8 cellular contexts compared by ENCODE assay signal in the genomic region with DNA sequence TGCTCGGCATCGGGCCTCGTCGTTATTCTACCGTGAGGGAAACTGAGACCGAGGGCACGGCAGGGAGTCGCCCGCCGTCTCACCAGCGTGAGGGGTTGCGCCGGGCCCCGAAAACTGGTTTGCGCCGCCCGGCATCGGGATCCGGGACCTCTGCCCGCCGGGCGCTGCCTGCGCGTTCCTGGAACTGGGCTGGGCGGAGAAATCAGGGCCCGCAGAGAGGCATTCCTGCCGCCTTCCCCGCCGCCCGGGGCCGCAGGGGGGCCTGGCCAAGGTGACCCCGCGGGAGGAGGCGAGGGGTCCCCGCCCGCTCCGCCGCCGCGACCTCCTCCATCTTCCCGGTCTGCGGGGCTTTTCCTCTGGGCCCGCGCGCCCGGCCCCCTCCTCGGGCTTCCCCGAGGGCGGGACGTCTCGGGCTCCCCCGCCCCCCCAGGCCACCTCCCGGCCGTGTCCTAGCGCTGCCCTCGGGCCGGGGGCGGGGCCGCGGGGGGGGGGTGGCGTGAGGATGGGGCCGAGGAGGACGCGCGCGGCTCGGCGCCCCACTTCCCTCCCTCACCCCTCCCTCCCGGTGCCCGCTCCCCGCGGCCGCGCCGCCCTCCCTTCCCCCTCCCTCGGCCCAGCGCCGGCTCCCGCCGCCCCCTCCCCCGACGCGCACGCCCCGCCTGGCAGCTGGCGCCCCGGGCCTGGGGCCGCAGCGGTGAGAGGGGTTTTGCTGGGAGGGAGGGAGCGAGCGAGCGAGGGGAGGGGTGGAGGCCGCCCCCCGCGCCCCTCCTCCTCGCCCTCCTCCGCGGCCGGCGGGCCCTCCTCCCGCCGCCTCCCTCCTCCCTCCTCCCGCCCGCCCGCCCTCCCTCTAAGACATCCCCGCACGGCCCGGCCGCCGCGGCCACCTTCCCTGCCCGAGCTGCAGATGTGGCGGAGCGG. TPM values are rescaled to one million over a fixed set of nuclear protein-coding genes. Genes with fewer than 3 reads are reported as not detected.
DNase-seq lines count a peak whose midpoint lies in the region; ATAC-seq and TF ChIP-seq lines count a peak whose summit lies in the region.

TSS of gene GLIS2 (plus strand) at position 883 of the 918 bp plus-strand sequence. CDS start 16,214 bp downstream, outside the sequence.

- TF ChIP-seq CTCF in Caco-2 (IDR thresholded peaks at IDR 0.05; ENCODE audit: insufficient read depth in 1 of 2, low read depth in 1 of 2, low read length in 1 of 2, severe bottlenecking in 1 of 2, unreplicated experiment in 1 of 2), result no peak

- H3K36me3 ChIP-seq in Caco-2 (ENCODE audit: control insufficient read depth, insufficient read depth, low read length), result no peaks in the 10 kb centered on the region
- no peaks in the 10 kb centered on the region for H3K36me3 ChIP-seq in HUES48 (ENCODE audit: control insufficient read depth, insufficient read depth, low read length)

- CTCF ChIA-PET in Caco-2 (lab: Charles Lee), result interaction anchor here (0.5 to 1.5 kb wide), 5 partner anchors 15 to 61 kb away, joined by 3 to 10 read pairs (median 3); no protein-coding TSS in a partner anchor

- POLR2A ChIA-PET in Caco-2 (lab: Charles Lee), result interaction anchor here (0.6 to 0.8 kb wide), 2 partner anchors 43 to 44 kb away, joined by 3 to 10 read pairs; no protein-coding TSS in a partner anchor

- H3K9me3 ChIP-seq in Caco-2 (no peaks in the 10 kb centered on the region), HUES48 (ENCODE audit: control insufficient read depth, insufficient read depth, low read length) (no peaks in the 10 kb centered on the region)

- H3K4me3 ChIP-seq in Caco-2 (ENCODE audit: low read depth, low read length), result peak within 1 kb of the TSS; percentile 83
- peak within 1 kb of the TSS; percentile 79 for H3K4me3 ChIP-seq in HUES48 (ENCODE audit: low read depth, low read length)

- in situ Hi-C loops in SK-MEL-5 (cut with HindIII; ENCODE audit: low pct_unique_long_range_greater_than_20kb, low sequenced_read_pairs), result no loop called here

- H3K27me3 ChIP-seq in Caco-2 (replicated peaks; ENCODE audit: control insufficient read depth, insufficient read depth, low read length) (no peaks in the 10 kb centered on the region), HUES48 (ENCODE audit: control insufficient read depth, insufficient read depth, low read length) (peaks cover 16% of the 10 kb centered on the region), layer of hippocampus (ENCODE audit: control insufficient read depth, insufficient read depth, low read length) (no peaks in the 10 kb centered on the region)

- H3K9ac ChIP-seq in HUES48 (ENCODE audit: low read depth, low read length), result peak within 1 kb of the TSS; percentile 34; the same call in 1 of the 2 replicates

- H3K36me3 Mint-ChIP-seq in Caco-2 (ENCODE audit: insufficient read depth, unreplicated experiment), result peaks cover 17% of the 10 kb centered on the region

- no peaks in the 10 kb centered on the region for H3K9me3 Mint-ChIP-seq in Caco-2 (ENCODE audit: unreplicated experiment)
- no peaks in the 10 kb centered on the region for H3K9me3 Mint-ChIP-seq in stimulated activated naive CD8-positive, alpha-beta T cell treated with anti-CD3 and anti-CD28 coated beads, Interleukin-15, amount 100 ng/mL, for 72 hours

- H3K4me1 Mint-ChIP-seq in Caco-2 (ENCODE audit: low read depth, unreplicated experiment), result peaks cover 12% of the 10 kb centered on the region
- peaks cover 36% of the 10 kb centered on the region for H3K4me1 Mint-ChIP-seq in stimulated activated naive CD8-positive, alpha-beta T cell treated with anti-CD3 and anti-CD28 coated beads, Interleukin-15, amount 100 ng/mL, for 72 hours

- no peaks in the 10 kb centered on the region for H3K27me3 Mint-ChIP-seq in Caco-2 (ENCODE audit: insufficient read depth, unreplicated experiment)
- peaks cover 56% of the 10 kb centered on the region for H3K27me3 Mint-ChIP-seq in stimulated activated naive CD8-positive, alpha-beta T cell treated with anti-CD3 and anti-CD28 coated beads, Interleukin-15, amount 100 ng/mL, for 72 hours

- intact Hi-C loops in Caco-2 (cut with micrococcal nuclease; ENCODE audit: unreplicated experiment), result loop anchor here (2.0 kb wide), 1 partner anchor 15 kb away; no protein-coding TSS in a partner anchor

- H3K4me1 ChIP-seq in Caco-2 (peaks cover 36% of the 10 kb centered on the region), HUES48 (ENCODE audit: control insufficient read depth, insufficient read depth, low read length) (peaks cover 32% of the 10 kb centered on the region)

- H3K27ac ChIP-seq in HUES48 (ENCODE audit: low read depth, low read length) (peak within 1 kb of the TSS; percentile 50), cingulate gyrus (ENCODE audit: low read depth, low read length) (peak within 1 kb of the TSS; percentile 69), layer of hippocampus (ENCODE audit: low read depth, low read length) (peak within 1 kb of the TSS; percentile 83)

- H3K27ac Mint-ChIP-seq in Caco-2 (ENCODE audit: unreplicated experiment), result peak within 1 kb of the TSS; percentile 99
- peak within 1 kb of the TSS in 1 of 2 donors; percentile 26 for H3K27ac Mint-ChIP-seq in stimulated activated naive CD8-positive, alpha-beta T cell treated with anti-CD3 and anti-CD28 coated beads, Interleukin-15, amount 100 ng/mL, for 72 hours

- no TSS peak for BruUV-seq in Caco-2 (replicated peaks; lab: Mats Ljungman, UMichigan)

- peak within 1 kb of the TSS; percentile 97 for H3K4me3 Mint-ChIP-seq in Caco-2 (ENCODE audit: unreplicated experiment)
- peak within 1 kb of the TSS; percentile 84 to 86 for H3K4me3 Mint-ChIP-seq in stimulated activated naive CD8-positive, alpha-beta T cell treated with anti-CD3 and anti-CD28 coated beads, Interleukin-15, amount 100 ng/mL, for 72 hours

- peak; percentile 17 for ATAC-seq in stimulated activated naive CD8-positive, alpha-beta T cell treated with anti-CD3 and anti-CD28 coated beads, Interleukin-15, amount 100 ng/mL, for 72 hours
- ATAC-seq in GM19467 (IDR thresholded peaks at IDR 0.05; ENCODE audit: unreplicated experiment) (no peak), HG03135 (IDR thresholded peaks at IDR 0.05; ENCODE audit: unreplicated experiment) (no peak)

- peak; percentile 82 to 87 for DNase-seq in Caco-2
- peak; percentile 16 for DNase-seq in SK-MEL-5 (ENCODE audit: low read depth, low spot score)
- DNase-seq in stimulated activated naive CD8-positive, alpha-beta T cell treated with anti-CD3 and anti-CD28 coated beads, Interleukin-15, amount 100 ng/mL, for 72 hours, result no peak

RNA-seq across cellular contexts. Expression of gene GLIS2, which starts in this region (rescaled TPM):
- total RNA-seq in Caco-2 (2022), result 12.3 and 13.1 TPM in 2 replicates
- total RNA-seq in SK-MEL-5 (2014; rRNA removed; shearing (Covaris generic)), result 0.18 TPM in 1 of 2 replicates, not detected in the other
- 2.4 and 2.8 TPM in 2 replicates for polyA plus RNA-seq in SK-MEL-5 (2015; cell fraction: cytosol; rRNA removed)
- 0.53 and 1.2 TPM in 2 replicates for polyA plus RNA-seq in SK-MEL-5 (2015; cell fraction: nucleus; rRNA removed)

Comparison
In these comparisons a context has a peak if more than half of its experiments do, and no peak if none do; other contexts are left out.
1. RNA of gene GLIS2 (total RNA-seq): 12.3 to 13.1 TPM in Caco-2; 0.18 TPM in SK-MEL-5; every median in the first group is over 10 times any median in the second.
2. DNase-seq: peak in Caco-2 (2 of 2) and SK-MEL-5 (single experiment); none in stimulated activated naive CD8-positive, alpha-beta T cell treated with anti-CD3 and anti-CD28 coated beads, Interleukin-15, amount 100 ng/mL, for 72 hours (0 of 2).
3. Peak in every context shown above with its lines, with median percentiles within 50 percentile points of each other: H3K27ac ChIP-seq.